8 cellular contexts compared by ENCODE assay signal in genomic region chr5:154753792-154754191, GRCh38. TPM values are rescaled to one million over a fixed set of nuclear protein-coding genes. Genes with fewer than 3 reads are reported as not detected.
DNase-seq lines count a peak whose midpoint lies in the region; FAIRE-seq and TF ChIP-seq lines count a peak whose summit lies in the region.

No MANE protein-coding gene starts in this region.

- peak overlapping the region; percentile 95 to 99 for H3K27ac ChIP-seq in uterus

- intact Hi-C loops in uterus (cut with DNase I; ENCODE audit: low total_unique reads) = loop anchor here (10.0 kb wide), 1 partner anchor 181 kb away; the partner anchor contains the start of gene GEMIN5

- TF ChIP-seq CTCF in uterus (IDR thresholded peaks at IDR 0.05) = no peak

- H3K36me3 ChIP-seq in NT2/D1 (ENCODE audit: insufficient read depth, insufficient read length, low read length) (no peaks in the 10 kb centered on the region), uterus (no peaks in the 10 kb centered on the region)

- FAIRE-seq in HTR-8/SVneo (lab: Jason Lieb, UNC) = no peak

- H3K9ac ChIP-seq in NT2/D1 (ENCODE audit: insufficient read length, low read depth) = peak overlapping the region; percentile 84

- no peaks in the 10 kb centered on the region for H3K9me3 ChIP-seq in NT2/D1 (ENCODE audit: insufficient read depth, low read length)
- no peaks in the 10 kb centered on the region for H3K9me3 ChIP-seq in uterus

- no peaks in the 10 kb centered on the region for H3K27me3 ChIP-seq in NT2/D1 (ENCODE audit: insufficient read depth, insufficient read length)
- H3K27me3 ChIP-seq in uterus = no peaks in the 10 kb centered on the region

- in situ Hi-C loops in G401 (cut with HindIII; ENCODE audit: low sequenced_read_pairs) = no loop called here

- H3K4me1 ChIP-seq in NT2/D1 (ENCODE audit: insufficient read depth, insufficient read length) = peaks cover 5% of the 10 kb centered on the region
- H3K4me1 ChIP-seq in uterus = no peaks in the 10 kb centered on the region

- peak; percentile 58 to 67 for TF ChIP-seq POLR2A in uterus (IDR thresholded peaks at IDR 0.05)

- DNase-seq in G401 (ENCODE audit: low spot score) (peak; percentile 70), NT2/D1 (ENCODE audit: low read depth, low spot score) (no peak), dermis blood vessel endothelial cell (peak; percentile 24), midbrain (lab: John Stamatoyannopoulos, UW) (peak; percentile 10), uterus (peak; percentile 82 to 91), NCI-H1930 (lab: John Stamatoyannopoulos, UW) (no peak), islet precursor cell (no peak), HTR-8/SVneo (ENCODE audit: insufficient read length, low spot score) (no peak)

- H3K4me3 ChIP-seq in NT2/D1 (ENCODE audit: insufficient read length, low read depth) (peak overlapping the region; percentile 63), uterus (peak overlapping the region; percentile 53 to 83)

RNA-seq across cellular contexts. Expression of gene LARP1, which starts 1.4 kb away (rescaled TPM):
- total RNA-seq in G401 (2014; rRNA removed; shearing (Covaris generic)) = 25.3 and 28.8 TPM in 2 replicates
- total RNA-seq in dermis blood vessel endothelial cell (43.7 and 82.4 TPM in 2 replicates), uterus (100 to 1,000 TPM in 1 of 4 donors, 10 to 100 TPM in 3; 33.3 to 202 (median 47.1) TPM)

Comparison
In these comparisons a context has a peak if more than half of its experiments do, and no peak if none do; other contexts are left out.
1. DNase-seq: peak in G401 (single experiment), dermis blood vessel endothelial cell (single experiment), midbrain (single experiment) and uterus (2 of 2); none in NT2/D1 (single experiment), NCI-H1930 (0 of 2), islet precursor cell (single experiment) and HTR-8/SVneo (single experiment).